ENCODE assay signal across 18 cellular contexts in the genomic region with DNA sequence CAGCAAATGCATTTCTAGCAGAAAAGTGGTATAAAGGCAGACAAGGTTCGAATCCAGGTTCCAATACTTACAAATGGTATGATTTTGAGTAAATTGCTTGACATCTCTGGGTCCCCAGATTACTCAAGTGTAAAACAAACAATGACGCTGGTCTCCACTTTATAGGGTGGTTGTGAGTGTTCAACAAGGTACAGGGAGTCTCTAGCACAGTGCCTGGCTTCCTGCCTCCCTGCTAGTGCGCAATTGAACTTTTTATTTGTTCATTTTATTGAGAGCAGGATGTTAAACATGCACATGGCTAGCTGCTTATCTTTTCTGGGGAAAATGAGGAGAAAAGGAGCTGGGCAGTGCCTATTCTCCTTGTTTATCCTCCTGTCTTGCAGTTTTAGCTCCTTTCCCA.
DNase-seq lines count a peak whose midpoint lies in the region; ATAC-seq, FAIRE-seq and TF ChIP-seq lines count a peak whose summit lies in the region.
"Had no signal": no experiment of that assay in that cellular context is flagged by ENCODE, and none has a peak within 500 bp of the region (broad histone marks: within the 10 kb centered on the region; RNA-seq: fewer than 3 reads in every experiment).

No MANE protein-coding gene starts in this region.

- H3K27me3 ChIP-seq in H1 (replicated peaks in 1 of 4; ENCODE audit: control insufficient read depth in 3 of 4, extremely low read depth in 1 of 4, insufficient read depth in 3 of 4, low read length in 3 of 4) = no peaks in the 10 kb centered on the region
- no peaks in the 10 kb centered on the region for H3K27me3 ChIP-seq in mesendoderm (ENCODE audit: insufficient read depth, low read length, poor library complexity)
- H3K27me3 ChIP-seq in skeletal muscle tissue (ENCODE audit: control insufficient read depth in 3 of 3, insufficient read depth in 3 of 3, low read length in 3 of 3) = no peaks in the 10 kb centered on the region
- H3K27me3 ChIP-seq in foreskin keratinocyte = no peaks in the 10 kb centered on the region
- H3K27me3 ChIP-seq: BLaER1 treated with 17β-estradiol and CSF1 and Interleukin-3, amounts not matched to agents 10 nM and 100 nM had no signal

- H3K4me1 Mint-ChIP-seq in immature natural killer cell = no peaks in the 10 kb centered on the region

- H3K79me1 ChIP-seq in H1 (ENCODE audit: low read depth, low read length) = no peaks in the 10 kb centered on the region
- H3K79me1 ChIP-seq in mesendoderm (ENCODE audit: low read length) = no peaks in the 10 kb centered on the region

- intact Hi-C loops in OCI-LY7 (cut with micrococcal nuclease; ENCODE audit: unreplicated experiment) = no loop called here

- H3K79me2 ChIP-seq in H1 (ENCODE audit: control insufficient read depth in 1 of 2, insufficient read depth in 2 of 2, low read length in 2 of 2) = no peaks in the 10 kb centered on the region
- H3K79me2 ChIP-seq in mesendoderm (ENCODE audit: control insufficient read depth, insufficient read depth, low read length) = no peaks in the 10 kb centered on the region
- no peaks in the 10 kb centered on the region for H3K79me2 ChIP-seq in OCI-LY7 (ENCODE audit: insufficient read depth, low read depth, low read length)

- H3K9ac ChIP-seq in H1 (replicated peaks in 1 of 4; ENCODE audit: extremely low read depth in 1 of 4, low read depth in 3 of 4, low read length in 3 of 4) (no peak overlapping the region), mesendoderm (ENCODE audit: low read length) (no peak overlapping the region), skeletal muscle tissue (ENCODE audit: low read depth in 1 of 3, low read length in 3 of 3) (no peak overlapping the region)
- H3K9ac ChIP-seq: BLaER1 treated with 17β-estradiol and CSF1 and Interleukin-3, amounts not matched to agents 10 nM and 100 nM had no signal

- no peak for TF ChIP-seq RAD21 in H1 (IDR thresholded peaks at IDR 0.05 in 1 of 2, conservative IDR thresholded peaks at IDR 0.05 in 1 of 2; ENCODE audit: low read depth in 2 of 2, low read length in 2 of 2)

- H2BK120ac ChIP-seq in H1 (replicated peaks; ENCODE audit: low read depth, low read length) (no peak overlapping the region), mesendoderm (ENCODE audit: low read depth, low read length) (no peak overlapping the region)

- DNase-seq in LNCaP clone FGC (ENCODE audit: low read depth) = peak; percentile 52
- DNase-seq in H1 (ENCODE audit: low read depth in 1 of 2, low spot score in 2 of 2) = no peak
- no peak for DNase-seq in mesendoderm
- DNase-seq in immature natural killer cell = no peak
- no peak for DNase-seq in OCI-LY7 (ENCODE audit: low spot score)
- no peak for DNase-seq in foreskin keratinocyte
- DNase-seq: ACHN; Calu3; CD4-positive, alpha-beta T cell; DMS 273 treated with DMSO at 0.1 percent for 48 hours; DMS79; GOT3; IMR-90 had no signal

- H2BK5ac ChIP-seq in H1 (ENCODE audit: low read depth, low read length) (no peak overlapping the region), mesendoderm (ENCODE audit: low read length) (no peak overlapping the region)

- H2BK12ac ChIP-seq in H1 (ENCODE audit: low read depth, low read length) = no peak overlapping the region

- peak overlapping the region; percentile 68; the same call in 1 of the 2 replicates for H2AFZ ChIP-seq in H1 (ENCODE audit: low read length)
- no peak overlapping the region for H2AFZ ChIP-seq in OCI-LY7 (ENCODE audit: low read length)

- no peak overlapping the region for H3K27ac Mint-ChIP-seq in immature natural killer cell
- H3K27ac Mint-ChIP-seq: CD4-positive, alpha-beta T cell had no signal

- no peak for TF ChIP-seq POLR2A in H1 (IDR thresholded peaks at IDR 0.05; ENCODE audit: control extremely low read depth in 1 of 2, low read depth in 2 of 2, low read length in 2 of 2)

- H3K4me1 ChIP-seq in H1 (replicated peaks in 1 of 4; ENCODE audit: control insufficient read depth in 3 of 4, insufficient read depth in 4 of 4, low read length in 3 of 4) (no peaks in the 10 kb centered on the region), mesendoderm (ENCODE audit: control insufficient read depth, low read depth, low read length) (peaks cover 3% of the 10 kb centered on the region), skeletal muscle tissue (ENCODE audit: control insufficient read depth in 3 of 3, insufficient read depth in 3 of 3, low read length in 3 of 3) (peaks cover 7 to 20% (median 15%) of the 10 kb centered on the region in 3 donors), OCI-LY7 (ENCODE audit: insufficient read depth, low read length, poor library complexity, severe bottlenecking) (no peaks in the 10 kb centered on the region), foreskin keratinocyte (no peaks in the 10 kb centered on the region)
- H3K4me1 ChIP-seq: BLaER1 treated with 17β-estradiol and CSF1 and Interleukin-3, amounts not matched to agents 10 nM and 100 nM; HAP-1 had no signal

- FAIRE-seq in H1 (lab: Jason Lieb, UNC) = no peak
- FAIRE-seq: GM12891 had no signal

- H3K36me3 Mint-ChIP-seq in immature natural killer cell = no peaks in the 10 kb centered on the region

- no peak overlapping the region for H4K91ac ChIP-seq in H1 (replicated peaks; ENCODE audit: insufficient read length, low read length)

- no peak overlapping the region for H3K23ac ChIP-seq in H1 (ENCODE audit: insufficient read length)
- no peak overlapping the region for H3K23ac ChIP-seq in mesendoderm (ENCODE audit: low read length)

- H3K9me3 Mint-ChIP-seq in immature natural killer cell = no peaks in the 10 kb centered on the region
- H3K9me3 Mint-ChIP-seq: CD4-positive, alpha-beta T cell had no signal

- no peaks in the 10 kb centered on the region for H4K20me1 ChIP-seq in H1 (replicated peaks in 1 of 2; ENCODE audit: control insufficient read depth in 1 of 2, insufficient read depth in 2 of 2, low read length in 2 of 2)
- no peaks in the 10 kb centered on the region for H4K20me1 ChIP-seq in OCI-LY7 (ENCODE audit: insufficient read depth, low read length)
- H4K20me1 ChIP-seq: BLaER1 treated with 17β-estradiol and CSF1 and Interleukin-3, amounts not matched to agents 10 nM and 100 nM had no signal

- H3K4me3 Mint-ChIP-seq in immature natural killer cell = no peak overlapping the region
- H3K4me3 Mint-ChIP-seq: CD4-positive, alpha-beta T cell had no signal

- H3K18ac ChIP-seq in H1 (ENCODE audit: extremely low read depth, low read length) (no peak overlapping the region), mesendoderm (ENCODE audit: low read length) (peak overlapping the region; percentile 60)

- H3K56ac ChIP-seq in H1 (replicated peaks; ENCODE audit: insufficient read length, low read depth, low read length) (no peak overlapping the region), mesendoderm (ENCODE audit: low read length) (no peak overlapping the region)

- no peaks in the 10 kb centered on the region for H3K9me3 ChIP-seq in H1 (ENCODE audit: insufficient read depth in 2 of 2, low read depth in 1 of 2, low read length in 1 of 2)
- H3K9me3 ChIP-seq in skeletal muscle tissue (ENCODE audit: control insufficient read depth in 3 of 3, low read length in 3 of 3) = no peaks in the 10 kb centered on the region
- no peaks in the 10 kb centered on the region for H3K9me3 ChIP-seq in OCI-LY7 (ENCODE audit: low read length)
- H3K9me3 ChIP-seq: BLaER1 treated with 17β-estradiol and CSF1 and Interleukin-3, amounts not matched to agents 10 nM and 100 nM; HAP-1 had no signal

- H3K27ac ChIP-seq in H1 (ENCODE audit: low read depth, low read length) = no peak overlapping the region
- no peak overlapping the region for H3K27ac ChIP-seq in mesendoderm (ENCODE audit: low read depth, low read length)
- H3K27ac ChIP-seq in skeletal muscle tissue (ENCODE audit: low read depth, low read length) = peak overlapping the region; percentile 86
- no peak overlapping the region for H3K27ac ChIP-seq in OCI-LY7 (ENCODE audit: low read depth, low read length, poor library complexity, severe bottlenecking)
- H3K27ac ChIP-seq in foreskin keratinocyte = no peak overlapping the region
- H3K27ac ChIP-seq: BLaER1 treated with 17β-estradiol and CSF1 and Interleukin-3, amounts not matched to agents 10 nM and 100 nM had no signal

- H3K36me3 ChIP-seq in H1 (ENCODE audit: control insufficient read depth in 2 of 4, insufficient read depth in 4 of 4, low read length in 3 of 4) = no peaks in the 10 kb centered on the region
- no peaks in the 10 kb centered on the region for H3K36me3 ChIP-seq in mesendoderm (ENCODE audit: control insufficient read depth, insufficient read depth, low read length)
- H3K36me3 ChIP-seq in skeletal muscle tissue (ENCODE audit: control insufficient read depth in 3 of 3, insufficient read depth in 3 of 3, low read length in 3 of 3) = no peaks in the 10 kb centered on the region
- no peaks in the 10 kb centered on the region for H3K36me3 ChIP-seq in OCI-LY7 (ENCODE audit: insufficient read depth, low read length)
- H3K36me3 ChIP-seq: BLaER1 treated with 17β-estradiol and CSF1 and Interleukin-3, amounts not matched to agents 10 nM and 100 nM; HAP-1 had no signal

- no peak overlapping the region for H2AK5ac ChIP-seq in H1 (ENCODE audit: low read depth, low read length)
- H2AK5ac ChIP-seq in mesendoderm (ENCODE audit: low read length) = no peak overlapping the region

- no peak overlapping the region for H2BK20ac ChIP-seq in H1 (ENCODE audit: low read length)

- H4K8ac ChIP-seq in H1 (ENCODE audit: extremely low read depth, insufficient read depth, low read length) = no peak overlapping the region
- no peak overlapping the region for H4K8ac ChIP-seq in mesendoderm (ENCODE audit: low read depth, low read length)

- TF ChIP-seq EP300 in H1 (IDR thresholded peaks at IDR 0.05; ENCODE audit: borderline replicate concordance in 1 of 2, low read depth in 2 of 2, low read length in 2 of 2) = no peak

- CTCF ChIA-PET in H1 (lab: Charles Lee; ENCODE audit: partially characterized antibody) = no interaction called here
- CTCF ChIA-PET in OCI-LY7 (lab: Charles Lee; ENCODE audit: unreplicated experiment) = no interaction called here

- H4K5ac ChIP-seq in H1 (ENCODE audit: insufficient read length, low read depth, low read length) = no peak overlapping the region
- no peak overlapping the region for H4K5ac ChIP-seq in mesendoderm (ENCODE audit: low read length)

- H2BK15ac ChIP-seq in H1 (ENCODE audit: low read length) (no peak overlapping the region), mesendoderm (replicated peaks; ENCODE audit: low read depth) (no peak overlapping the region)

- WGBS in H1 (ENCODE audit: extremely low coverage in 1 of 2, insufficient coverage in 1 of 2, insufficient read length in 1 of 2, insufficient replicate concordance in 2 of 2, low coverage in 1 of 2, low lambda C conversion rate in 2 of 2, missing lambda C conversion rate in 1 of 2), 2 experiments = 92% methylated on average over 3 of the region's 3 CpGs; no CpG with 5 or more reads in 1 of the 2 experiments
- WGBS in mesendoderm (ENCODE audit: extremely low coverage, insufficient coverage, low lambda C conversion rate) = no CpG with 5 or more reads among the region's 3 CpGs

- no peaks in the 10 kb centered on the region for H3K9me2 ChIP-seq in OCI-LY7 (ENCODE audit: insufficient read depth, low read length)

- H3K4me3 ChIP-seq in LNCaP clone FGC (ENCODE audit: low read depth, low read length) = no peak overlapping the region
- H3K4me3 ChIP-seq in H1 (ENCODE audit: extremely low read depth in 1 of 4, insufficient read depth in 2 of 4, low read depth in 3 of 4, low read length in 4 of 4) = no peak overlapping the region
- no peak overlapping the region for H3K4me3 ChIP-seq in mesendoderm (ENCODE audit: low read length)
- H3K4me3 ChIP-seq in skeletal muscle tissue (ENCODE audit: low read length in 3 of 3) = no peak overlapping the region
- H3K4me3 ChIP-seq in OCI-LY7 (ENCODE audit: low read depth, low read length, poor library complexity, severe bottlenecking) = no peak overlapping the region
- H3K4me3 ChIP-seq: BLaER1 treated with 17β-estradiol and CSF1 and Interleukin-3, amounts not matched to agents 10 nM and 100 nM; HAP-1 had no signal

- no peak overlapping the region for H3K14ac ChIP-seq in H1 (ENCODE audit: insufficient read length)

- BruUV-seq in OCI-LY7 (replicated peaks; lab: Mats Ljungman, UMichigan) = no TSS peak

- TF ChIP-seq CTCF in LNCaP clone FGC (IDR thresholded peaks at IDR 0.05; ENCODE audit: control insufficient read depth, extremely low read depth, insufficient read depth) (no peak), H1 (IDR thresholded peaks at IDR 0.05; ENCODE audit: control extremely low read depth in 1 of 3, insufficient read depth in 1 of 3, low read depth in 1 of 3, low read length in 3 of 3) (no peak), OCI-LY7 (conservative IDR thresholded peaks at IDR 0.05; ENCODE audit: low read length) (no peak), foreskin keratinocyte (conservative IDR thresholded peaks at IDR 0.05) (no peak)

- no peaks in the 10 kb centered on the region for H3K23me2 ChIP-seq in H1 (ENCODE audit: low read depth, low read length)

- H3K27me3 Mint-ChIP-seq in immature natural killer cell (ENCODE audit: low read depth in 3 of 3) = peaks cover 0 to 2% (median 0%) of the 10 kb centered on the region in 3 donors

- no peak for ATAC-seq in foreskin keratinocyte
- ATAC-seq in GM19455 (IDR thresholded peaks at IDR 0.05; ENCODE audit: unreplicated experiment) = no peak

- H3K4me2 ChIP-seq in H1 (ENCODE audit: insufficient read depth in 1 of 2, low read depth in 2 of 2, low read length in 2 of 2) (no peak overlapping the region), mesendoderm (ENCODE audit: low read length) (no peak overlapping the region), OCI-LY7 (ENCODE audit: low read length) (no peak overlapping the region)
- H3K4me2 ChIP-seq: BLaER1 treated with 17β-estradiol and CSF1 and Interleukin-3, amounts not matched to agents 10 nM and 100 nM had no signal

- H3K4ac ChIP-seq in H1 (replicated peaks; ENCODE audit: insufficient read length, low read depth, low read length) = no peak overlapping the region
- no peak overlapping the region for H3K4ac ChIP-seq in mesendoderm (ENCODE audit: low read depth, low read length)

- POLR2A ChIA-PET in H1 (lab: Charles Lee; ENCODE audit: partially characterized antibody) = no interaction called here
- POLR2A ChIA-PET in OCI-LY7 (lab: Charles Lee) = interaction anchor here (0.6 to 2.4 kb wide), 3 partner anchors 10 to 391 kb away, joined by 3 to 5 read pairs (median 3); no protein-coding TSS in a partner anchor
